ENCODE assay signal across 9 cellular contexts in the genomic region with DNA sequence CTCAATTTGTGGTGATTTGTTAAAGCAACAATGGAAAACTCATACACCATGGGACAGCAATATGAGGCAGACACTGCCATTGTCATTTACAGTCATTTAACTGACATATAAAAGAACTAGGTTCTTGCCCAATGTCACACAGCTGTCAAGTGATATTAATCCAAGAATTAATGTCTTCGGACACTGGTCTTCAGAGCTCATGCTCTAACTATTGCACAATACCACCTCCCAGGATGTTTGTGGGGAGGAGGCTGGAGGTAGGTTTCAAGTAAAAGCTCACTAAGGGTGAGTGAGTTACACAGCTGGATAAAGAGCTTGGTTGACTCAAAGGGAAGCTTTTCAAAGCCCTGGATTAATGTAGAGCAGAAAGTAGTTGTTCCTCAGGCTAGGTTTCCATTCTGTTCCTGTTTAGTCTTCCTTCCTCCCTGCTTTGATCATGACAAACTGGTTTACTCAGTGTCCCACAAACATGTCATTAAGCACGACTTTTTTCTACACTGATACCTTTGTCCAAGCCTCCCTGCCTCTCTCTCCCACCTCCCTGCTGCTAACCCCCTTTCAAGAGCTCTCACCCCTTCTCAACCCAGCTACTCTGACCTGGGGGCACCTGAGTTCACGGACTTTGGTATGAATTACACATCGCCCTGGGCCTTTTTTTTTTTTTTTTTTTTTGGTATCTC. TPM values are rescaled to one million over a fixed set of nuclear protein-coding genes. Genes with fewer than 3 reads are reported as not detected.
DNase-seq lines count a peak whose midpoint lies in the region; ATAC-seq and TF ChIP-seq lines count a peak whose summit lies in the region.
"Had no signal": no experiment of that assay in that cellular context is flagged by ENCODE, and none has a peak within 500 bp of the region (broad histone marks: within the 10 kb centered on the region; RNA-seq: fewer than 3 reads in every experiment).

No MANE protein-coding gene starts in this region.

- no peak for DNase-seq in activated naive CD4-positive, alpha-beta T cell treated with Interleukin-2 at 50 U/mL for 16 hours
- no peak for DNase-seq in T-helper 17 cell
- peak; percentile 46 to 73 for DNase-seq in foreskin keratinocyte
- no peak for DNase-seq in type B pancreatic cell (ENCODE audit: extremely low spot score, unreplicated experiment)
- DNase-seq in activated gamma-delta T cell (lab: John Stamatoyannopoulos, UW): no peak
- DNase-seq in stimulated activated naive CD4-positive, alpha-beta T cell (lab: John Stamatoyannopoulos, UW): no peak
- DNase-seq: pancreas had no signal

- peaks cover 2% of the 10 kb centered on the region for H3K36me3 Mint-ChIP-seq in activated naive CD4-positive, alpha-beta T cell treated with anti-CD3 and anti-CD28 coated beads, Interleukin-2, amount 50 U/mL, for 24 hours
- H3K36me3 Mint-ChIP-seq in T-helper 17 cell (ENCODE audit: low read depth): peaks cover 1% of the 10 kb centered on the region
- no peaks in the 10 kb centered on the region for H3K36me3 Mint-ChIP-seq in type B pancreatic cell

- peak overlapping the region; percentile 88 for H3K4me3 Mint-ChIP-seq in activated naive CD4-positive, alpha-beta T cell treated with anti-CD3 and anti-CD28 coated beads, Interleukin-2, amount 50 U/mL, for 24 hours
- H3K4me3 Mint-ChIP-seq in T-helper 17 cell (peak overlapping the region; percentile 92), type B pancreatic cell (peak overlapping the region; percentile 94)

- H3K27ac Mint-ChIP-seq in activated naive CD4-positive, alpha-beta T cell treated with anti-CD3 and anti-CD28 coated beads, Interleukin-2, amount 50 U/mL, for 24 hours: peak overlapping the region; percentile 46
- H3K27ac Mint-ChIP-seq in T-helper 17 cell (peak overlapping the region; percentile 66), type B pancreatic cell (peak overlapping the region; percentile 95)

- H3K9me3 Mint-ChIP-seq in activated naive CD4-positive, alpha-beta T cell treated with anti-CD3 and anti-CD28 coated beads, Interleukin-2, amount 50 U/mL, for 24 hours: no peaks in the 10 kb centered on the region
- no peaks in the 10 kb centered on the region for H3K9me3 Mint-ChIP-seq in type B pancreatic cell

- H3K27me3 ChIP-seq in foreskin keratinocyte: peaks cover 8% of the 10 kb centered on the region
- H3K27me3 ChIP-seq: pancreas had no signal

- H3K27ac ChIP-seq in foreskin keratinocyte: no peak overlapping the region

- H3K27me3 Mint-ChIP-seq in activated naive CD4-positive, alpha-beta T cell treated with anti-CD3 and anti-CD28 coated beads, Interleukin-2, amount 50 U/mL, for 24 hours: no peaks in the 10 kb centered on the region
- H3K27me3 Mint-ChIP-seq in T-helper 17 cell (no peaks in the 10 kb centered on the region), type B pancreatic cell (peaks cover 28% of the 10 kb centered on the region)

- TF ChIP-seq CTCF in foreskin keratinocyte (conservative IDR thresholded peaks at IDR 0.05) (no peak), type B pancreatic cell (conservative IDR thresholded peaks at IDR 0.05) (no peak)

- H3K9me3 ChIP-seq in T-helper 17 cell (ENCODE audit: control insufficient read depth, low read length, poor library complexity, severe bottlenecking): no peaks in the 10 kb centered on the region
- H3K9me3 ChIP-seq: pancreas had no signal

- ATAC-seq in T-helper 17 cell: no peak
- peak; percentile 51 for ATAC-seq in foreskin keratinocyte
- no peak for ATAC-seq in HG03139 (IDR thresholded peaks at IDR 0.05; ENCODE audit: unreplicated experiment)

- no peaks in the 10 kb centered on the region for H3K4me1 ChIP-seq in foreskin keratinocyte

- peaks cover 42% of the 10 kb centered on the region for H3K4me1 Mint-ChIP-seq in activated naive CD4-positive, alpha-beta T cell treated with anti-CD3 and anti-CD28 coated beads, Interleukin-2, amount 50 U/mL, for 24 hours
- H3K4me1 Mint-ChIP-seq in T-helper 17 cell (peaks cover 20% of the 10 kb centered on the region), type B pancreatic cell (ENCODE audit: unreplicated experiment) (peaks cover 14% of the 10 kb centered on the region)

RNA-seq across cellular contexts. Expression of a gene that starts 1.0 kb away (rescaled TPM):
- total RNA-seq in T-helper 17 cell (10 to 100 TPM; 10.5 to 14.8 TPM), foreskin keratinocyte (1.8 and 2.2 TPM in 2 replicates), type B pancreatic cell (ENCODE audit: low replicate concordance) (8.8 and 9.0 TPM in 2 replicates)
- 0.79 and 0.84 TPM in 2 replicates for polyA plus RNA-seq in foreskin keratinocyte

Comparison
In these comparisons a context has a peak if more than half of its experiments do, and no peak if none do; other contexts are left out.
1. DNase-seq: peak in foreskin keratinocyte (2 of 2); none in activated naive CD4-positive, alpha-beta T cell treated with Interleukin-2 at 50 U/mL for 16 hours (single experiment), T-helper 17 cell (0 of 3), type B pancreatic cell (single experiment), activated gamma-delta T cell (single experiment) and stimulated activated naive CD4-positive, alpha-beta T cell (0 of 6).
2. Peak in every context shown above with its lines, with median percentiles within 50 percentile points of each other: H3K27ac Mint-ChIP-seq and H3K4me3 Mint-ChIP-seq.